ENCODE assay signal across 1 cellular context in the genomic region with DNA sequence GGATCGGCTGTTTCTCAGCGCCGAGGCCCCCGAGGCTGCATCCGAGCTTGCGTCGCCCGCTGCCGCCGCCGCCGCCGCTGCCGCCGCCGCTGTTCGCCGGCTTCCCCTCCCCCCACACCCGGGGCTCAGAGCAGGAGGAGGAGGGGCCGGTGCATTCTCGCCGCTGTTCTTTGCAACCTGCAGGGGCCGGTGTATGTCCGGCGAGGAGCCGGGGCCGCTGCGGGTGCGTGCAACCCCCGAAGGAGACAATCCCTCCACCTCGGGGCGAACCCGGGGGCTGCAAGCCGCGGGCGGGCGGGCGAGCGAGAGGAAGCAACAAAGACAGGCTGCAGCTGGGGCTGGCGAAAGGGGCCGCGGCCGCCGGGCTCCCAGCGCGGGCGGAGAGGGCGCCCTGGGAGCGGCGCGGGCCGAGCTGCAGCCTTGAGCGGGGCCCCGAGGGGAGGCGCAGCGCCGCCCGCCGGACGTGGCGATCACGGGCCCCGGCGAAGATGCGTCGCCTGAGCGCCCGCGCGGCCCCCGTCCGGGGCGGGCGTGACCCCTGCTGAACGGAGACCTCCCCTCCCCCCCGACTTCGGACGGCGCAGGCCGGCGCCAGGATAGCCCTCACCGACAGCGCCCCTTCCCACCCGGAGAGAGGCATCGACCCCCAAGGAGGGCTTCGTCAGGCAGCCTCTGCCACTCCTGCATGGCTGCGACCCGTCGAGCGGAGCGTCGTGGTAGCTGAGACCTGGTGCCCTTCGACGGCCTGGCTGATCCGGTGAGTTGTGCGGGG.
TF ChIP-seq lines count a peak whose summit lies in the region.

No MANE protein-coding gene starts in this region.

TF ChIP-seq in HepG2, 621 proteins besides CTCF, POLR2A, EP300 and RAD21 (continued from another document and continues in another):
- TF ChIP-seq, protein P1, sequence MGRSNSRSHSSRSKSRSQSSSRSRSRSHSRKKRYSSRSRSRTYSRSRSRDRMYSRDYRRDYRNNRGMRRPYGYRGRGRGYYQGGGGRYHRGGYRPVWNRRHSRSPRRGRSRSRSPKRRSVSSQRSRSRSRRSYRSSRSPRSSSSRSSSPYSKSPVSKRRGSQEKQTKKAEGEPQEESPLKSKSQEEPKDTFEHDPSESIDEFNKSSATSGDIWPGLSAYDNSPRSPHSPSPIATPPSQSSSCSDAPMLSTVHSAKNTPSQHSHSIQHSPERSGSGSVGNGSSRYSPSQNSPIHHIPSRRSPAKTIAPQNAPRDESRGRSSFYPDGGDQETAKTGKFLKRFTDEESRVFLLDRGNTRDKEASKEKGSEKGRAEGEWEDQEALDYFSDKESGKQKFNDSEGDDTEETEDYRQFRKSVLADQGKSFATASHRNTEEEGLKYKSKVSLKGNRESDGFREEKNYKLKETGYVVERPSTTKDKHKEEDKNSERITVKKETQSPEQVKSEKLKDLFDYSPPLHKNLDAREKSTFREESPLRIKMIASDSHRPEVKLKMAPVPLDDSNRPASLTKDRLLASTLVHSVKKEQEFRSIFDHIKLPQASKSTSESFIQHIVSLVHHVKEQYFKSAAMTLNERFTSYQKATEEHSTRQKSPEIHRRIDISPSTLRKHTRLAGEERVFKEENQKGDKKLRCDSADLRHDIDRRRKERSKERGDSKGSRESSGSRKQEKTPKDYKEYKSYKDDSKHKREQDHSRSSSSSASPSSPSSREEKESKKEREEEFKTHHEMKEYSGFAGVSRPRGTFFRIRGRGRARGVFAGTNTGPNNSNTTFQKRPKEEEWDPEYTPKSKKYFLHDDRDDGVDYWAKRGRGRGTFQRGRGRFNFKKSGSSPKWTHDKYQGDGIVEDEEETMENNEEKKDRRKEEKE (IDR thresholded peaks at IDR 0.05), result no peak
- TF ChIP-seq HDAC1 (CRISPR knock-in tag; IDR thresholded peaks at IDR 0.05) (no peak; the same call in none of the 2 replicates), HIVEP1 (CRISPR knock-in tag; IDR thresholded peaks at IDR 0.05) (peak; percentile 16; the same call in 1 of the 2 replicates), ZNF563 (CRISPR knock-in tag; IDR thresholded peaks at IDR 0.05) (peak; percentile 48; the same call in 1 of the 2 replicates), ZNF101 (CRISPR knock-in tag; IDR thresholded peaks at IDR 0.05; ENCODE audit: borderline replicate concordance, low read depth) (no peak), HDAC2 (CRISPR knock-in tag; IDR thresholded peaks at IDR 0.05) (0 out of 2 replicates have a peak, but pooled peaks have one; percentile 4), ARID2 (CRISPR knock-in tag; IDR thresholded peaks at IDR 0.05; ENCODE audit: borderline replicate concordance) (peak; percentile 76; the same call in 1 of the 2 replicates), ZNF607 (CRISPR knock-in tag; IDR thresholded peaks at IDR 0.05; ENCODE audit: borderline replicate concordance) (peak; percentile 61), ZNF564 (CRISPR knock-in tag; IDR thresholded peaks at IDR 0.05) (0 out of 2 replicates have a peak, but pooled peaks have one; percentile 26), ZSCAN31 (CRISPR knock-in tag; IDR thresholded peaks at IDR 0.05; ENCODE audit: low read depth) (no peak), ZNF121 (CRISPR knock-in tag; IDR thresholded peaks at IDR 0.05) (no peak), AGO2 (optimal IDR thresholded peaks at IDR 0.05; ENCODE audit: low read depth, low read length) (peak; percentile 75), MEF2D (CRISPR knock-in tag; IDR thresholded peaks at IDR 0.05) (no peak), ZNF777 (CRISPR knock-in tag; IDR thresholded peaks at IDR 0.05) (peak; percentile 99), ZSCAN25 (CRISPR knock-in tag; IDR thresholded peaks at IDR 0.05) (0 out of 2 replicates have a peak, but pooled peaks have one; percentile 23), REXO4 (CRISPR knock-in tag; IDR thresholded peaks at IDR 0.05; ENCODE audit: borderline replicate concordance) (no peak), EEA1 (CRISPR knock-in tag; IDR thresholded peaks at IDR 0.05; ENCODE audit: borderline replicate concordance) (no peak), ATM (IDR thresholded peaks at IDR 0.05; ENCODE audit: borderline replicate concordance) (no peak), ZNF570 (CRISPR knock-in tag; IDR thresholded peaks at IDR 0.05; ENCODE audit: borderline replicate concordance) (no peak)
- TF ChIP-seq, protein P2, sequence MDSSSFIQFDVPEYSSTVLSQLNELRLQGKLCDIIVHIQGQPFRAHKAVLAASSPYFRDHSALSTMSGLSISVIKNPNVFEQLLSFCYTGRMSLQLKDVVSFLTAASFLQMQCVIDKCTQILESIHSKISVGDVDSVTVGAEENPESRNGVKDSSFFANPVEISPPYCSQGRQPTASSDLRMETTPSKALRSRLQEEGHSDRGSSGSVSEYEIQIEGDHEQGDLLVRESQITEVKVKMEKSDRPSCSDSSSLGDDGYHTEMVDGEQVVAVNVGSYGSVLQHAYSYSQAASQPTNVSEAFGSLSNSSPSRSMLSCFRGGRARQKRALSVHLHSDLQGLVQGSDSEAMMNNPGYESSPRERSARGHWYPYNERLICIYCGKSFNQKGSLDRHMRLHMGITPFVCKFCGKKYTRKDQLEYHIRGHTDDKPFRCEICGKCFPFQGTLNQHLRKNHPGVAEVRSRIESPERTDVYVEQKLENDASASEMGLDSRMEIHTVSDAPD (CRISPR knock-in tag; IDR thresholded peaks at IDR 0.05), result 0 out of 2 replicates have a peak, but pooled peaks have one; percentile 37
- TF ChIP-seq, protein P3, sequence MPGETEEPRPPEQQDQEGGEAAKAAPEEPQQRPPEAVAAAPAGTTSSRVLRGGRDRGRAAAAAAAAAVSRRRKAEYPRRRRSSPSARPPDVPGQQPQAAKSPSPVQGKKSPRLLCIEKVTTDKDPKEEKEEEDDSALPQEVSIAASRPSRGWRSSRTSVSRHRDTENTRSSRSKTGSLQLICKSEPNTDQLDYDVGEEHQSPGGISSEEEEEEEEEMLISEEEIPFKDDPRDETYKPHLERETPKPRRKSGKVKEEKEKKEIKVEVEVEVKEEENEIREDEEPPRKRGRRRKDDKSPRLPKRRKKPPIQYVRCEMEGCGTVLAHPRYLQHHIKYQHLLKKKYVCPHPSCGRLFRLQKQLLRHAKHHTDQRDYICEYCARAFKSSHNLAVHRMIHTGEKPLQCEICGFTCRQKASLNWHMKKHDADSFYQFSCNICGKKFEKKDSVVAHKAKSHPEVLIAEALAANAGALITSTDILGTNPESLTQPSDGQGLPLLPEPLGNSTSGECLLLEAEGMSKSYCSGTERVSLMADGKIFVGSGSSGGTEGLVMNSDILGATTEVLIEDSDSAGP (CRISPR knock-in tag; IDR thresholded peaks at IDR 0.05; ENCODE audit: borderline replicate concordance), result peak; percentile 41; the same call in 1 of the 2 replicates
- TF ChIP-seq, protein P4, sequence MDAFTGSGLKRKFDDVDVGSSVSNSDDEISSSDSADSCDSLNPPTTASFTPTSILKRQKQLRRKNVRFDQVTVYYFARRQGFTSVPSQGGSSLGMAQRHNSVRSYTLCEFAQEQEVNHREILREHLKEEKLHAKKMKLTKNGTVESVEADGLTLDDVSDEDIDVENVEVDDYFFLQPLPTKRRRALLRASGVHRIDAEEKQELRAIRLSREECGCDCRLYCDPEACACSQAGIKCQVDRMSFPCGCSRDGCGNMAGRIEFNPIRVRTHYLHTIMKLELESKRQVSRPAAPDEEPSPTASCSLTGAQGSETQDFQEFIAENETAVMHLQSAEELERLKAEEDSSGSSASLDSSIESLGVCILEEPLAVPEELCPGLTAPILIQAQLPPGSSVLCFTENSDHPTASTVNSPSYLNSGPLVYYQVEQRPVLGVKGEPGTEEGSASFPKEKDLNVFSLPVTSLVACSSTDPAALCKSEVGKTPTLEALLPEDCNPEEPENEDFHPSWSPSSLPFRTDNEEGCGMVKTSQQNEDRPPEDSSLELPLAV (CRISPR knock-in tag; conservative IDR thresholded peaks at IDR 0.05; ENCODE audit: low read depth), result no peak
- TF ChIP-seq, protein P5, sequence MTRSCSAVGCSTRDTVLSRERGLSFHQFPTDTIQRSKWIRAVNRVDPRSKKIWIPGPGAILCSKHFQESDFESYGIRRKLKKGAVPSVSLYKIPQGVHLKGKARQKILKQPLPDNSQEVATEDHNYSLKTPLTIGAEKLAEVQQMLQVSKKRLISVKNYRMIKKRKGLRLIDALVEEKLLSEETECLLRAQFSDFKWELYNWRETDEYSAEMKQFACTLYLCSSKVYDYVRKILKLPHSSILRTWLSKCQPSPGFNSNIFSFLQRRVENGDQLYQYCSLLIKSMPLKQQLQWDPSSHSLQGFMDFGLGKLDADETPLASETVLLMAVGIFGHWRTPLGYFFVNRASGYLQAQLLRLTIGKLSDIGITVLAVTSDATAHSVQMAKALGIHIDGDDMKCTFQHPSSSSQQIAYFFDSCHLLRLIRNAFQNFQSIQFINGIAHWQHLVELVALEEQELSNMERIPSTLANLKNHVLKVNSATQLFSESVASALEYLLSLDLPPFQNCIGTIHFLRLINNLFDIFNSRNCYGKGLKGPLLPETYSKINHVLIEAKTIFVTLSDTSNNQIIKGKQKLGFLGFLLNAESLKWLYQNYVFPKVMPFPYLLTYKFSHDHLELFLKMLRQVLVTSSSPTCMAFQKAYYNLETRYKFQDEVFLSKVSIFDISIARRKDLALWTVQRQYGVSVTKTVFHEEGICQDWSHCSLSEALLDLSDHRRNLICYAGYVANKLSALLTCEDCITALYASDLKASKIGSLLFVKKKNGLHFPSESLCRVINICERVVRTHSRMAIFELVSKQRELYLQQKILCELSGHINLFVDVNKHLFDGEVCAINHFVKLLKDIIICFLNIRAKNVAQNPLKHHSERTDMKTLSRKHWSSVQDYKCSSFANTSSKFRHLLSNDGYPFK (CRISPR knock-in tag; IDR thresholded peaks at IDR 0.05; ENCODE audit: borderline replicate concordance), result peak; percentile 39; the same call in 1 of the 2 replicates
- TF ChIP-seq, protein P6, sequence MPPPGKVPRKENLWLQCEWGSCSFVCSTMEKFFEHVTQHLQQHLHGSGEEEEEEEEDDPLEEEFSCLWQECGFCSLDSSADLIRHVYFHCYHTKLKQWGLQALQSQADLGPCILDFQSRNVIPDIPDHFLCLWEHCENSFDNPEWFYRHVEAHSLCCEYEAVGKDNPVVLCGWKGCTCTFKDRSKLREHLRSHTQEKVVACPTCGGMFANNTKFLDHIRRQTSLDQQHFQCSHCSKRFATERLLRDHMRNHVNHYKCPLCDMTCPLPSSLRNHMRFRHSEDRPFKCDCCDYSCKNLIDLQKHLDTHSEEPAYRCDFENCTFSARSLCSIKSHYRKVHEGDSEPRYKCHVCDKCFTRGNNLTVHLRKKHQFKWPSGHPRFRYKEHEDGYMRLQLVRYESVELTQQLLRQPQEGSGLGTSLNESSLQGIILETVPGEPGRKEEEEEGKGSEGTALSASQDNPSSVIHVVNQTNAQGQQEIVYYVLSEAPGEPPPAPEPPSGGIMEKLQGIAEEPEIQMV (CRISPR knock-in tag; IDR thresholded peaks at IDR 0.05; ENCODE audit: low read depth), result 0 out of 2 replicates have a peak, but pooled peaks have one; percentile 31
- TF ChIP-seq, protein P7, sequence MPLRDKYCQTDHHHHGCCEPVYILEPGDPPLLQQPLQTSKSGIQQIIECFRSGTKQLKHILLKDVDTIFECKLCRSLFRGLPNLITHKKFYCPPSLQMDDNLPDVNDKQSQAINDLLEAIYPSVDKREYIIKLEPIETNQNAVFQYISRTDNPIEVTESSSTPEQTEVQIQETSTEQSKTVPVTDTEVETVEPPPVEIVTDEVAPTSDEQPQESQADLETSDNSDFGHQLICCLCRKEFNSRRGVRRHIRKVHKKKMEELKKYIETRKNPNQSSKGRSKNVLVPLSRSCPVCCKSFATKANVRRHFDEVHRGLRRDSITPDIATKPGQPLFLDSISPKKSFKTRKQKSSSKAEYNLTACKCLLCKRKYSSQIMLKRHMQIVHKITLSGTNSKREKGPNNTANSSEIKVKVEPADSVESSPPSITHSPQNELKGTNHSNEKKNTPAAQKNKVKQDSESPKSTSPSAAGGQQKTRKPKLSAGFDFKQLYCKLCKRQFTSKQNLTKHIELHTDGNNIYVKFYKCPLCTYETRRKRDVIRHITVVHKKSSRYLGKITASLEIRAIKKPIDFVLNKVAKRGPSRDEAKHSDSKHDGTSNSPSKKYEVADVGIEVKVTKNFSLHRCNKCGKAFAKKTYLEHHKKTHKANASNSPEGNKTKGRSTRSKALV (CRISPR knock-in tag; IDR thresholded peaks at IDR 0.05), result peak; percentile 23; the same call in 1 of the 2 replicates
- TF ChIP-seq, protein P8, sequence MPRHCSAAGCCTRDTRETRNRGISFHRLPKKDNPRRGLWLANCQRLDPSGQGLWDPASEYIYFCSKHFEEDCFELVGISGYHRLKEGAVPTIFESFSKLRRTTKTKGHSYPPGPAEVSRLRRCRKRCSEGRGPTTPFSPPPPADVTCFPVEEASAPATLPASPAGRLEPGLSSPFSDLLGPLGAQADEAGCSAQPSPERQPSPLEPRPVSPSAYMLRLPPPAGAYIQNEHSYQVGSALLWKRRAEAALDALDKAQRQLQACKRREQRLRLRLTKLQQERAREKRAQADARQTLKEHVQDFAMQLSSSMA (CRISPR knock-in tag; IDR thresholded peaks at IDR 0.05), result peak; percentile 25; the same call in 1 of the 2 replicates
- TF ChIP-seq, protein P9, sequence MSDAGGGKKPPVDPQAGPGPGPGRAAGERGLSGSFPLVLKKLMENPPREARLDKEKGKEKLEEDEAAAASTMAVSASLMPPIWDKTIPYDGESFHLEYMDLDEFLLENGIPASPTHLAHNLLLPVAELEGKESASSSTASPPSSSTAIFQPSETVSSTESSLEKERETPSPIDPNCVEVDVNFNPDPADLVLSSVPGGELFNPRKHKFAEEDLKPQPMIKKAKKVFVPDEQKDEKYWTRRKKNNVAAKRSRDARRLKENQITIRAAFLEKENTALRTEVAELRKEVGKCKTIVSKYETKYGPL (CRISPR knock-in tag; IDR thresholded peaks at IDR 0.05), result no peak
